Comparison of ENCODE assay signal across 17 cellular contexts in genomic region chr2:239912171-239912937, GRCh38.
DNase-seq lines count a peak whose midpoint lies in the region; ATAC-seq and TF ChIP-seq lines count a peak whose summit lies in the region.
"Had no signal": no experiment of that assay in that cellular context is flagged by ENCODE, and none has a peak within 500 bp of the region (broad histone marks: within the 10 kb centered on the region; RNA-seq: fewer than 3 reads in every experiment).

No MANE protein-coding gene starts in this region.

- peak overlapping the region; percentile 58 for H3K27ac Mint-ChIP-seq in activated CD8-positive, alpha-beta T cell treated with anti-CD3 and anti-CD28 coated beads, Interleukin-2, amount 10 ng/mL, durations not matched to agents 7 days and 5 days
- no peak overlapping the region for H3K27ac Mint-ChIP-seq in activated CD8-positive, alpha-beta T cell treated with anti-CD3 and anti-CD28 coated beads for 36 hours

- H3K4me3 ChIP-seq in coronary artery (peak overlapping the region; percentile 17), upper lobe of left lung (no peak overlapping the region), adrenal gland (no peak overlapping the region), PC-3 (ENCODE audit: low read length) (no peak overlapping the region)
- H3K4me3 ChIP-seq: colonic mucosa, gastrocnemius medialis, SJCRH30 had no signal

- no peak for TF ChIP-seq EP300 in upper lobe of left lung (IDR thresholded peaks at IDR 0.05)

- H3K36me3 ChIP-seq in upper lobe of left lung: no peaks in the 10 kb centered on the region
- no peaks in the 10 kb centered on the region for H3K36me3 ChIP-seq in adrenal gland (replicated peaks in 1 of 2)
- no peaks in the 10 kb centered on the region; the same call in 1 of the 2 replicates for H3K36me3 ChIP-seq in PC-3 (ENCODE audit: low read depth, low read length)
- H3K36me3 ChIP-seq: colonic mucosa, gastrocnemius medialis, SJCRH30 had no signal

- no peaks in the 10 kb centered on the region for H3K9me2 ChIP-seq in PC-3 (replicated peaks; ENCODE audit: low read length)

- H3K4me1 Mint-ChIP-seq in activated CD8-positive, alpha-beta T cell treated with anti-CD3 and anti-CD28 coated beads, Interleukin-2, amount 10 ng/mL, durations not matched to agents 7 days and 5 days (ENCODE audit: low read depth): peaks cover 14% of the 10 kb centered on the region
- H3K4me1 Mint-ChIP-seq in activated CD8-positive, alpha-beta T cell treated with anti-CD3 and anti-CD28 coated beads for 36 hours (ENCODE audit: low read depth): peaks cover 3% of the 10 kb centered on the region

- no peak overlapping the region for H3K4me3 Mint-ChIP-seq in activated CD8-positive, alpha-beta T cell treated with anti-CD3 and anti-CD28 coated beads, Interleukin-2, amount 10 ng/mL, durations not matched to agents 7 days and 5 days
- H3K4me3 Mint-ChIP-seq in activated CD8-positive, alpha-beta T cell treated with anti-CD3 and anti-CD28 coated beads for 36 hours: no peak overlapping the region

- no peaks in the 10 kb centered on the region for H3K27me3 ChIP-seq in upper lobe of left lung
- H3K27me3 ChIP-seq in adrenal gland: no peaks in the 10 kb centered on the region
- no peaks in the 10 kb centered on the region for H3K27me3 ChIP-seq in PC-3 (ENCODE audit: low read length)
- H3K27me3 ChIP-seq: colonic mucosa, gastrocnemius medialis, SJCRH30 had no signal

- peaks cover 0 to 12% (median 10%) of the 10 kb centered on the region in 4 donors for H3K9me3 ChIP-seq in upper lobe of left lung
- peaks cover 0 to 9% (median 0%) of the 10 kb centered on the region in 3 donors for H3K9me3 ChIP-seq in adrenal gland (replicated peaks in 1 of 3)
- no peaks in the 10 kb centered on the region for H3K9me3 ChIP-seq in PC-3 (ENCODE audit: low read length)
- H3K9me3 ChIP-seq: colonic mucosa, gastrocnemius medialis, SJCRH30 had no signal

- WGBS in upper lobe of left lung, 2 donors: 86 to 94% methylated on average over 5 to 14 of the region's 14 CpGs
- WGBS in adrenal gland, 4 donors: 78 to 93% (median 89%) methylated on average over 10 to 14 of the region's 14 CpGs

- intact Hi-C loops in activated CD8-positive, alpha-beta T cell treated with anti-CD3 and anti-CD28 coated beads for 36 hours (cut with micrococcal nuclease): no loop called here
- intact Hi-C loops in adrenal gland (cut with DNase I) (no loop called here), PC-3 (cut with micrococcal nuclease) (no loop called here)

- peak; percentile 20 for DNase-seq in activated CD8-positive, alpha-beta T cell treated with anti-CD3 and anti-CD28 coated beads, Interleukin-2, amount 10 ng/mL, durations not matched to agents 7 days and 5 days
- no peak for DNase-seq in activated CD8-positive, alpha-beta T cell treated with anti-CD3 and anti-CD28 coated beads for 36 hours
- DNase-seq in coronary artery (ENCODE audit: low spot score) (peak; percentile 71), mesenteric fat pad (ENCODE audit: low spot score) (peak; percentile 81), upper lobe of left lung (no peak), adrenal gland (no peak), PC-3 (no peak)
- no peak for DNase-seq in activated naive CD4-positive, alpha-beta T cell (lab: John Stamatoyannopoulos, UW)
- DNase-seq: activated CD4-positive, alpha-beta T cell treated with anti-CD3 and anti-CD28 coated beads for 1 hour; CD4-positive, CD25-positive, alpha-beta regulatory T cell; gastrocnemius medialis; NCI-H1048; NCI-H524; SJCRH30; stimulated activated CD4-positive, alpha-beta T cell treated with anti-CD3 and anti-CD28 coated beads, Interleukin-4, amount 100 ng/mL, for 1 hour had no signal

- H3K9ac ChIP-seq in PC-3 (ENCODE audit: low read length): no peak overlapping the region
- H3K9ac ChIP-seq: KMS-11 had no signal

- no peak for TF ChIP-seq CTCF in activated CD8-positive, alpha-beta T cell treated with anti-CD3 and anti-CD28 coated beads for 36 hours (IDR thresholded peaks at IDR 0.05)
- no peak for TF ChIP-seq CTCF in coronary artery (IDR thresholded peaks at IDR 0.05)
- TF ChIP-seq CTCF in upper lobe of left lung (IDR thresholded peaks at IDR 0.05): no peak
- TF ChIP-seq CTCF in adrenal gland (IDR thresholded peaks at IDR 0.05): no peak
- TF ChIP-seq CTCF in PC-3 (conservative IDR thresholded peaks at IDR 0.05; ENCODE audit: low read depth, low read length): no peak

- CTCF ChIA-PET in activated CD8-positive, alpha-beta T cell treated with anti-CD3 and anti-CD28 coated beads, Interleukin-2, amount 10 ng/mL, durations not matched to agents 7 days and 5 days (lab: Charles Lee): no interaction called here
- CTCF ChIA-PET in activated CD8-positive, alpha-beta T cell treated with anti-CD3 and anti-CD28 coated beads for 36 hours (lab: Charles Lee): no interaction called here
- CTCF ChIA-PET in PC-3 (lab: Charles Lee): no interaction called here

- H3K4me2 ChIP-seq in PC-3 (ENCODE audit: low read length): no peak overlapping the region
- H3K4me2 ChIP-seq: KMS-11 had no signal

- peak overlapping the region in 1 of 2 donors; percentile 73 for H3K27ac ChIP-seq in coronary artery
- peak overlapping the region; percentile 82 to 89 (median 85) for H3K27ac ChIP-seq in upper lobe of left lung
- peak overlapping the region in 2 of 5 donors; percentile 26 to 58 for H3K27ac ChIP-seq in adrenal gland
- H3K27ac ChIP-seq in PC-3 (ENCODE audit: low read length): no peak overlapping the region
- H3K27ac ChIP-seq: colonic mucosa, KMS-11, SJCRH30 had no signal

- no peaks in the 10 kb centered on the region for H4K20me1 ChIP-seq in PC-3 (ENCODE audit: low read length)

- H3K79me2 ChIP-seq in PC-3 (ENCODE audit: low read length): no peaks in the 10 kb centered on the region

- peaks cover 2% of the 10 kb centered on the region for H3K9me3 Mint-ChIP-seq in activated CD8-positive, alpha-beta T cell treated with anti-CD3 and anti-CD28 coated beads, Interleukin-2, amount 10 ng/mL, durations not matched to agents 7 days and 5 days (ENCODE audit: insufficient read depth)
- peaks cover 4% of the 10 kb centered on the region for H3K9me3 Mint-ChIP-seq in activated CD8-positive, alpha-beta T cell treated with anti-CD3 and anti-CD28 coated beads for 36 hours

- TF ChIP-seq POLR2A in upper lobe of left lung (IDR thresholded peaks at IDR 0.05) (no peak), adrenal gland (IDR thresholded peaks at IDR 0.05) (no peak)

- H2AFZ ChIP-seq in PC-3 (ENCODE audit: low read length): no peak overlapping the region

- POLR2A ChIA-PET in activated CD8-positive, alpha-beta T cell treated with anti-CD3 and anti-CD28 coated beads, Interleukin-2, amount 10 ng/mL, durations not matched to agents 7 days and 5 days (lab: Charles Lee): interaction anchor here (1.0 kb wide), 1 partner anchor 10 kb away, joined by 3 read pairs; no protein-coding TSS in a partner anchor
- POLR2A ChIA-PET in activated CD8-positive, alpha-beta T cell treated with anti-CD3 and anti-CD28 coated beads for 36 hours (lab: Charles Lee): interaction anchor here (0.7 kb wide), 1 partner anchor 1354 kb away, joined by 3 read pairs; no protein-coding TSS in a partner anchor
- POLR2A ChIA-PET in PC-3 (lab: Charles Lee; ENCODE audit: unreplicated experiment): no interaction called here

- H3K36me3 Mint-ChIP-seq in activated CD8-positive, alpha-beta T cell treated with anti-CD3 and anti-CD28 coated beads, Interleukin-2, amount 10 ng/mL, durations not matched to agents 7 days and 5 days (ENCODE audit: low read depth): no peaks in the 10 kb centered on the region
- peaks cover 2% of the 10 kb centered on the region for H3K36me3 Mint-ChIP-seq in activated CD8-positive, alpha-beta T cell treated with anti-CD3 and anti-CD28 coated beads for 36 hours (ENCODE audit: low read depth)
- H3K36me3 Mint-ChIP-seq: CD4-positive, CD25-positive, alpha-beta regulatory T cell had no signal

- H3K27me3 Mint-ChIP-seq in activated CD8-positive, alpha-beta T cell treated with anti-CD3 and anti-CD28 coated beads, Interleukin-2, amount 10 ng/mL, durations not matched to agents 7 days and 5 days (ENCODE audit: low read depth): no peaks in the 10 kb centered on the region
- no peaks in the 10 kb centered on the region for H3K27me3 Mint-ChIP-seq in activated CD8-positive, alpha-beta T cell treated with anti-CD3 and anti-CD28 coated beads for 36 hours
- H3K27me3 Mint-ChIP-seq: CD4-positive, CD25-positive, alpha-beta regulatory T cell had no signal

- ATAC-seq in activated CD8-positive, alpha-beta T cell treated with anti-CD3 and anti-CD28 coated beads, Interleukin-2, amount 10 ng/mL, durations not matched to agents 7 days and 5 days: no peak
- no peak for ATAC-seq in activated CD8-positive, alpha-beta T cell treated with anti-CD3 and anti-CD28 coated beads for 36 hours
- ATAC-seq in upper lobe of left lung (ENCODE audit: low FRiP score in 2 of 2): no peak
- ATAC-seq in PC-3: no peak

- H3F3A ChIP-seq in PC-3 (ENCODE audit: low read length, unreplicated experiment): no peaks in the 10 kb centered on the region

- no TSS peak for BruUV-seq in PC-3 (replicated peaks; lab: Mats Ljungman, UMichigan)

- peaks cover 5 to 21% (median 17%) of the 10 kb centered on the region in 4 donors for H3K4me1 ChIP-seq in upper lobe of left lung
- no peaks in the 10 kb centered on the region for H3K4me1 ChIP-seq in adrenal gland (replicated peaks in 1 of 2)
- no peaks in the 10 kb centered on the region for H3K4me1 ChIP-seq in PC-3 (ENCODE audit: insufficient read depth, low read length)
- H3K4me1 ChIP-seq: colonic mucosa, SJCRH30 had no signal

Comparison
In these comparisons a context has a peak if more than half of its experiments do, and no peak if none do; other contexts are left out.
1. DNase-seq: peak in activated CD8-positive, alpha-beta T cell treated with anti-CD3 and anti-CD28 coated beads, Interleukin-2, amount 10 ng/mL, durations not matched to agents 7 days and 5 days (single experiment), coronary artery (single experiment) and mesenteric fat pad (single experiment); none in activated CD8-positive, alpha-beta T cell treated with anti-CD3 and anti-CD28 coated beads for 36 hours (single experiment), upper lobe of left lung (0 of 2), adrenal gland (0 of 7), PC-3 (single experiment) and activated naive CD4-positive, alpha-beta T cell (0 of 4).